Comparison of ENCODE assay signal across 8 cellular contexts in genomic region chr12:13203028-13203922, GRCh38. TPM values are rescaled to one million over a fixed set of nuclear protein-coding genes. Genes with fewer than 3 reads are reported as not detected.
DNase-seq lines count a peak whose midpoint lies in the region; ATAC-seq and TF ChIP-seq lines count a peak whose summit lies in the region.

No MANE protein-coding gene starts in this region.

- H3K27me3 ChIP-seq in Panc1 (ENCODE audit: control insufficient read depth, insufficient read depth, low read length) (no peaks in the 10 kb centered on the region), heart left ventricle (no peaks in the 10 kb centered on the region), SJCRH30 (no peaks in the 10 kb centered on the region)

- no TSS peak for BruUV-seq in Panc1 (replicated peaks; lab: Mats Ljungman, UMichigan)

- in situ Hi-C loops in Panc1 (cut with HindIII; ENCODE audit: low pct_unique_long_range_greater_than_20kb, low sequenced_read_pairs): no loop called here

- H3K4me1 ChIP-seq in Panc1 (ENCODE audit: control insufficient read depth, insufficient read depth, low read length): peaks cover 16% of the 10 kb centered on the region
- peaks cover 6 to 98% (median 80%) of the 10 kb centered on the region in 12 donors for H3K4me1 ChIP-seq in heart left ventricle
- H3K4me1 ChIP-seq in SJCRH30: peaks cover 55% of the 10 kb centered on the region

- DNase-seq in Panc1 (ENCODE audit: low read depth, low spot score) (no peak), heart left ventricle (peak; percentile 57 to 75 (median 64)), SJCRH30 (no peak), Kasumi-1 (lab: John Stamatoyannopoulos, UW) (no peak), NCI-H1092 treated with DMSO at 0.1 percent for 48 hours (lab: John Stamatoyannopoulos, UW) (no peak)

- CTCF ChIA-PET in Panc1 (lab: Charles Lee): interaction anchor here (1.1 to 1.5 kb wide), 2 partner anchors 12 to 179 kb away, joined by 3 to 4 read pairs; no protein-coding TSS in a partner anchor

- H3K4me3 ChIP-seq in Panc1 (ENCODE audit: low read depth in 2 of 2, low read length in 2 of 2): no peak overlapping the region
- peak overlapping the region in 9 of 12 donors; percentile 6 to 85 (median 20) for H3K4me3 ChIP-seq in heart left ventricle
- peak overlapping the region in 1 of 7 experiments; percentile 1 for H3K4me3 ChIP-seq in skin epidermis
- no peak overlapping the region for H3K4me3 ChIP-seq in SJCRH30

- ATAC-seq in Panc1: no peak
- ATAC-seq in heart left ventricle: peak; percentile 24 to 58 (median 54)
- no peak for ATAC-seq in HG03439 (IDR thresholded peaks at IDR 0.05; ENCODE audit: unreplicated experiment)

- intact Hi-C loops in Panc1 (cut with micrococcal nuclease; ENCODE audit: unreplicated experiment) (no loop called here), heart left ventricle (cut with DNase I) (loop anchor here in 2 of 10 donors (5.0 kb wide), 2 partner anchors 151 to 291 kb away; no protein-coding TSS in a partner anchor)

- H3K36me3 ChIP-seq in Panc1 (ENCODE audit: control insufficient read depth, insufficient read depth, low read length) (no peaks in the 10 kb centered on the region), heart left ventricle (peaks cover 0 to 15% (median 0%) of the 10 kb centered on the region in 9 donors), SJCRH30 (no peaks in the 10 kb centered on the region)

- no peaks in the 10 kb centered on the region for H3K9me3 ChIP-seq in Panc1 (ENCODE audit: control insufficient read depth, insufficient read depth, low read depth, low read length)
- H3K9me3 ChIP-seq in heart left ventricle: no peaks in the 10 kb centered on the region
- H3K9me3 ChIP-seq in SJCRH30 (replicated peaks): no peaks in the 10 kb centered on the region

- TF ChIP-seq CTCF in GM12872 (IDR thresholded peaks at IDR 0.05; ENCODE audit: insufficient read depth, low read depth, low read length) (peak; percentile 40; the same call in 1 of the 3 replicates), Panc1 (IDR thresholded peaks at IDR 0.05) (peak; percentile 62), heart left ventricle (IDR thresholded peaks at IDR 0.05) (peak in 9 of 12 donors; percentile 14 to 62 (median 37))

- no peak for TF ChIP-seq POLR2A in heart left ventricle (IDR thresholded peaks at IDR 0.05)

- POLR2A ChIA-PET in Panc1 (lab: Charles Lee): no interaction called here

- 47 to 57% (median 53%) methylated on average over 16 of the region's 16 CpGs for WGBS in heart left ventricle, 4 donors

- H3K27ac ChIP-seq in Panc1 (ENCODE audit: low read length) (no peak overlapping the region), heart left ventricle (peak overlapping the region; percentile 36 to 93 (median 68)), skin epidermis (peak overlapping the region; percentile 4 to 93 (median 69)), SJCRH30 (no peak overlapping the region)

RNA-seq across cellular contexts. Expression of gene EMP1, which starts 6.7 kb away (rescaled TPM):
- total RNA-seq in Panc1 (2021; ENCODE audit: unreplicated experiment) (18.6 TPM), heart left ventricle (100 to 1,000 TPM in 6 of 9 donors, 10 to 100 TPM in 3; 67.9 to 281 (median 175) TPM)
- 24.1 TPM for polyA plus RNA-seq in Panc1 (2012; ENCODE audit: insufficient read length)
- 10 to 100 TPM; 16.4 to 83.0 TPM for polyA plus RNA-seq in heart left ventricle
- 3.4 and 7.5 TPM in 2 replicates for total RNA-seq in SJCRH30 (2014; rRNA removed; shearing (Covaris generic))

Comparison
In these comparisons a context has a peak if more than half of its experiments do, and no peak if none do; other contexts are left out.
1. ATAC-seq: peak in heart left ventricle (4 of 4); none in Panc1 (single experiment) and HG03439 (single experiment).
2. DNase-seq: peak in heart left ventricle (5 of 5); none in Panc1 (single experiment), SJCRH30 (0 of 2), Kasumi-1 (0 of 2) and NCI-H1092 treated with DMSO at 0.1 percent for 48 hours (single experiment).
3. H3K27ac ChIP-seq: peak in heart left ventricle (12 of 12) and skin epidermis (21 of 21); none in Panc1 (single experiment) and SJCRH30 (single experiment).
4. H3K4me3 ChIP-seq: peak in heart left ventricle (9 of 12); none in Panc1 (0 of 2) and SJCRH30 (single experiment).
5. Peak in every context shown above with its lines, with median percentiles within 50 percentile points of each other: CTCF ChIP-seq.